1 cellular context compared by ENCODE assay signal in the genomic region with DNA sequence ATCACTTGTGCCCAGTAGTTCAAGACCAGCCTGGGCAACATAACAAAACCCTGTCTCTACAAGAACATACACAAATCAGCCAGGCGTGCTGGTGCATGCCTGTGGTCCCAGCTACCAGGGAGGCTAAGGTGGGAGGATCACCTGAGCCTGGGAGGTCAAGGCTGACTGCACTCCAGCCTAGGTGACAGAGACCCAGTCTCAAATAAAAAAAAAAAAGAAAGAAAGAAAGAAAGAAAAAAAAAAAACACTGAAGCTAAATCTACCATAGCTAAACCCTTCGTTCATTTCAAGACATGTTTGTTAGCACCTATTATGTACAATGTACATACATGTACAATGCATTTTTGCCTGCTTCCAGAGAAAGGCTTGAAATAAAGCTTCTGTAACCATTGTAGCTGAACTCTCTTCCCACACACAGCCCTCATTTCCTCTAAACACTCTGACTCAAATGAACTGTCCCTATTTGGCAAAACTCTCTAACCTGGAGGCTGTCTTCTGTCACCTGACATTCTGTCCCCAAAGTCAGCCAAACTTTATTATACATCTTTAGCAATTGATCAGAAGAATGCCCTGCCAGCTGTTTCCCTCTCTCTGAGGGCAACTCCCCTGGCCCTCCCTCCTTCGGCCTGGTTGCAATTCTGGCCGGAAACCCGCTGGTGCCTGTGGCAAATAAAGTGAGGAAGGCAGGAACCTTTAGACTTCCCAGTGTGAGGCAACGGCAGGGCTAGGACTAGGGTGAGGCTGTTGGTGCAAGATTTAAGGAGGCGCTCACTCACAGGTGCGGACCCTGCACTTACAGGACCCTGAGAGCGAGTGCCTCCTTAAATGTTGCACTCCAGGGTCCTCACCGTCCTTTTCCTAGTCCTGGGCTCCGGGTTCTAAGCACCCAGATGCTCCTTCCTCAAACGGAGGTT.
TF ChIP-seq lines count a peak whose summit lies in the region.

No MANE protein-coding gene starts in this region.

TF ChIP-seq in HepG2, 621 proteins besides CTCF, POLR2A, EP300 and RAD21 (continued from another document and continues in another):
- TF ChIP-seq ZNF652 (CRISPR knock-in tag; IDR thresholded peaks at IDR 0.05; ENCODE audit: borderline replicate concordance, low read depth) (no peak), ADNP (CRISPR knock-in tag; IDR thresholded peaks at IDR 0.05) (no peak), CHD4 (IDR thresholded peaks at IDR 0.05; ENCODE audit: borderline replicate concordance, low read length) (no peak), SRY (CRISPR knock-in tag; IDR thresholded peaks at IDR 0.05) (no peak), ZNF180 (CRISPR knock-in tag; IDR thresholded peaks at IDR 0.05; ENCODE audit: borderline replicate concordance, low read depth) (no peak), ZSCAN31 (CRISPR knock-in tag; IDR thresholded peaks at IDR 0.05; ENCODE audit: low read depth) (no peak), RBM22 (optimal IDR thresholded peaks at IDR 0.05; ENCODE audit: low read length) (no peak), ZFYVE20 (CRISPR knock-in tag; IDR thresholded peaks at IDR 0.05; ENCODE audit: borderline replicate concordance, low read depth) (no peak), ZKSCAN5 (CRISPR knock-in tag; IDR thresholded peaks at IDR 0.05) (no peak), HMG20B (CRISPR knock-in tag; conservative IDR thresholded peaks at IDR 0.05) (no peak), CBFB (CRISPR knock-in tag; IDR thresholded peaks at IDR 0.05) (no peak), HIVEP1 (CRISPR knock-in tag; IDR thresholded peaks at IDR 0.05) (0 out of 2 replicates have a peak, but pooled peaks have one; percentile 16), NR3C1 (CRISPR knock-in tag; IDR thresholded peaks at IDR 0.05) (no peak), ZNF572 (CRISPR knock-in tag; IDR thresholded peaks at IDR 0.05) (0 out of 2 replicates have a peak, but pooled peaks have one; percentile 40), DNMT3B (CRISPR knock-in tag; conservative IDR thresholded peaks at IDR 0.05) (no peak), EEA1 (CRISPR knock-in tag; IDR thresholded peaks at IDR 0.05; ENCODE audit: borderline replicate concordance) (no peak), NR1H2 (CRISPR knock-in tag; IDR thresholded peaks at IDR 0.05; ENCODE audit: borderline replicate concordance, low read depth) (no peak), NFE2L2 (IDR thresholded peaks at IDR 0.05; ENCODE audit: low read length) (no peak), ZNF749 (CRISPR knock-in tag; IDR thresholded peaks at IDR 0.05; ENCODE audit: borderline replicate concordance) (no peak), ZNF557 (CRISPR knock-in tag; IDR thresholded peaks at IDR 0.05) (no peak), MBD4 (IDR thresholded peaks at IDR 0.05; ENCODE audit: borderline replicate concordance, low read length) (no peak), BORCS8-MEF2B (CRISPR knock-in tag; IDR thresholded peaks at IDR 0.05) (no peak; the same call in 1 of the 2 replicates), ZNF674 (CRISPR knock-in tag; IDR thresholded peaks at IDR 0.05; ENCODE audit: low read depth) (no peak), GABPA (IDR thresholded peaks at IDR 0.05; ENCODE audit: low read depth, low read length) (0 out of 2 replicates have a peak, but pooled peaks have one; percentile 26), GABPA (CRISPR knock-in tag; IDR thresholded peaks at IDR 0.05; ENCODE audit: low read depth) (peak; percentile 78), ATM (IDR thresholded peaks at IDR 0.05; ENCODE audit: borderline replicate concordance) (no peak), MED13 (CRISPR knock-in tag; IDR thresholded peaks at IDR 0.05) (no peak), MXI1 (IDR thresholded peaks at IDR 0.05; ENCODE audit: borderline replicate concordance, low read depth, low read length) (0 out of 3 replicates have a peak, but pooled peaks have one; percentile 10)
- TF ChIP-seq, protein P1, sequence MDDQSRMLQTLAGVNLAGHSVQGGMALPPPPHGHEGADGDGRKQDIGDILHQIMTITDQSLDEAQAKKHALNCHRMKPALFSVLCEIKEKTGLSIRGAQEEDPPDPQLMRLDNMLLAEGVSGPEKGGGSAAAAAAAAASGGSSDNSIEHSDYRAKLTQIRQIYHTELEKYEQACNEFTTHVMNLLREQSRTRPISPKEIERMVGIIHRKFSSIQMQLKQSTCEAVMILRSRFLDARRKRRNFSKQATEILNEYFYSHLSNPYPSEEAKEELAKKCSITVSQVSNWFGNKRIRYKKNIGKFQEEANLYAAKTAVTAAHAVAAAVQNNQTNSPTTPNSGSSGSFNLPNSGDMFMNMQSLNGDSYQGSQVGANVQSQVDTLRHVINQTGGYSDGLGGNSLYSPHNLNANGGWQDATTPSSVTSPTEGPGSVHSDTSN (CRISPR knock-in tag; IDR thresholded peaks at IDR 0.05; ENCODE audit: borderline replicate concordance): no peak
- TF ChIP-seq, protein P2, sequence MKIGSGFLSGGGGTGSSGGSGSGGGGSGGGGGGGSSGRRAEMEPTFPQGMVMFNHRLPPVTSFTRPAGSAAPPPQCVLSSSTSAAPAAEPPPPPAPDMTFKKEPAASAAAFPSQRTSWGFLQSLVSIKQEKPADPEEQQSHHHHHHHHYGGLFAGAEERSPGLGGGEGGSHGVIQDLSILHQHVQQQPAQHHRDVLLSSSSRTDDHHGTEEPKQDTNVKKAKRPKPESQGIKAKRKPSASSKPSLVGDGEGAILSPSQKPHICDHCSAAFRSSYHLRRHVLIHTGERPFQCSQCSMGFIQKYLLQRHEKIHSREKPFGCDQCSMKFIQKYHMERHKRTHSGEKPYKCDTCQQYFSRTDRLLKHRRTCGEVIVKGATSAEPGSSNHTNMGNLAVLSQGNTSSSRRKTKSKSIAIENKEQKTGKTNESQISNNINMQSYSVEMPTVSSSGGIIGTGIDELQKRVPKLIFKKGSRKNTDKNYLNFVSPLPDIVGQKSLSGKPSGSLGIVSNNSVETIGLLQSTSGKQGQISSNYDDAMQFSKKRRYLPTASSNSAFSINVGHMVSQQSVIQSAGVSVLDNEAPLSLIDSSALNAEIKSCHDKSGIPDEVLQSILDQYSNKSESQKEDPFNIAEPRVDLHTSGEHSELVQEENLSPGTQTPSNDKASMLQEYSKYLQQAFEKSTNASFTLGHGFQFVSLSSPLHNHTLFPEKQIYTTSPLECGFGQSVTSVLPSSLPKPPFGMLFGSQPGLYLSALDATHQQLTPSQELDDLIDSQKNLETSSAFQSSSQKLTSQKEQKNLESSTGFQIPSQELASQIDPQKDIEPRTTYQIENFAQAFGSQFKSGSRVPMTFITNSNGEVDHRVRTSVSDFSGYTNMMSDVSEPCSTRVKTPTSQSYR (CRISPR knock-in tag; IDR thresholded peaks at IDR 0.05; ENCODE audit: borderline replicate concordance): no peak; the same call in 1 of the 2 replicates
- TF ChIP-seq, protein P3, sequence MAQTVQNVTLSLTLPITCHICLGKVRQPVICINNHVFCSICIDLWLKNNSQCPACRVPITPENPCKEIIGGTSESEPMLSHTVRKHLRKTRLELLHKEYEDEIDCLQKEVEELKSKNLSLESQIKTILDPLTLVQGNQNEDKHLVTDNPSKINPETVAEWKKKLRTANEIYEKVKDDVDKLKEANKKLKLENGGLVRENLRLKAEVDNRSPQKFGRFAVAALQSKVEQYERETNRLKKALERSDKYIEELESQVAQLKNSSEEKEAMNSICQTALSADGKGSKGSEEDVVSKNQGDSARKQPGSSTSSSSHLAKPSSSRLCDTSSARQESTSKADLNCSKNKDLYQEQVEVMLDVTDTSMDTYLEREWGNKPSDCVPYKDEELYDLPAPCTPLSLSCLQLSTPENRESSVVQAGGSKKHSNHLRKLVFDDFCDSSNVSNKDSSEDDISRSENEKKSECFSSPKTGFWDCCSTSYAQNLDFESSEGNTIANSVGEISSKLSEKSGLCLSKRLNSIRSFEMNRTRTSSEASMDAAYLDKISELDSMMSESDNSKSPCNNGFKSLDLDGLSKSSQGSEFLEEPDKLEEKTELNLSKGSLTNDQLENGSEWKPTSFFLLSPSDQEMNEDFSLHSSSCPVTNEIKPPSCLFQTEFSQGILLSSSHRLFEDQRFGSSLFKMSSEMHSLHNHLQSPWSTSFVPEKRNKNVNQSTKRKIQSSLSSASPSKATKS (CRISPR knock-in tag; IDR thresholded peaks at IDR 0.05): no peak
- TF ChIP-seq, protein P4, sequence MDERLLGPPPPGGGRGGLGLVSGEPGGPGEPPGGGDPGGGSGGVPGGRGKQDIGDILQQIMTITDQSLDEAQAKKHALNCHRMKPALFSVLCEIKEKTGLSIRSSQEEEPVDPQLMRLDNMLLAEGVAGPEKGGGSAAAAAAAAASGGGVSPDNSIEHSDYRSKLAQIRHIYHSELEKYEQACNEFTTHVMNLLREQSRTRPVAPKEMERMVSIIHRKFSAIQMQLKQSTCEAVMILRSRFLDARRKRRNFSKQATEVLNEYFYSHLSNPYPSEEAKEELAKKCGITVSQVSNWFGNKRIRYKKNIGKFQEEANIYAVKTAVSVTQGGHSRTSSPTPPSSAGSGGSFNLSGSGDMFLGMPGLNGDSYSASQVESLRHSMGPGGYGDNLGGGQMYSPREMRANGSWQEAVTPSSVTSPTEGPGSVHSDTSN (CRISPR knock-in tag; IDR thresholded peaks at IDR 0.05): no peak
- TF ChIP-seq, protein P5, sequence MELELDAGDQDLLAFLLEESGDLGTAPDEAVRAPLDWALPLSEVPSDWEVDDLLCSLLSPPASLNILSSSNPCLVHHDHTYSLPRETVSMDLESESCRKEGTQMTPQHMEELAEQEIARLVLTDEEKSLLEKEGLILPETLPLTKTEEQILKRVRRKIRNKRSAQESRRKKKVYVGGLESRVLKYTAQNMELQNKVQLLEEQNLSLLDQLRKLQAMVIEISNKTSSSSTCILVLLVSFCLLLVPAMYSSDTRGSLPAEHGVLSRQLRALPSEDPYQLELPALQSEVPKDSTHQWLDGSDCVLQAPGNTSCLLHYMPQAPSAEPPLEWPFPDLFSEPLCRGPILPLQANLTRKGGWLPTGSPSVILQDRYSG (CRISPR knock-in tag; IDR thresholded peaks at IDR 0.05): no peak
- TF ChIP-seq, protein P6, sequence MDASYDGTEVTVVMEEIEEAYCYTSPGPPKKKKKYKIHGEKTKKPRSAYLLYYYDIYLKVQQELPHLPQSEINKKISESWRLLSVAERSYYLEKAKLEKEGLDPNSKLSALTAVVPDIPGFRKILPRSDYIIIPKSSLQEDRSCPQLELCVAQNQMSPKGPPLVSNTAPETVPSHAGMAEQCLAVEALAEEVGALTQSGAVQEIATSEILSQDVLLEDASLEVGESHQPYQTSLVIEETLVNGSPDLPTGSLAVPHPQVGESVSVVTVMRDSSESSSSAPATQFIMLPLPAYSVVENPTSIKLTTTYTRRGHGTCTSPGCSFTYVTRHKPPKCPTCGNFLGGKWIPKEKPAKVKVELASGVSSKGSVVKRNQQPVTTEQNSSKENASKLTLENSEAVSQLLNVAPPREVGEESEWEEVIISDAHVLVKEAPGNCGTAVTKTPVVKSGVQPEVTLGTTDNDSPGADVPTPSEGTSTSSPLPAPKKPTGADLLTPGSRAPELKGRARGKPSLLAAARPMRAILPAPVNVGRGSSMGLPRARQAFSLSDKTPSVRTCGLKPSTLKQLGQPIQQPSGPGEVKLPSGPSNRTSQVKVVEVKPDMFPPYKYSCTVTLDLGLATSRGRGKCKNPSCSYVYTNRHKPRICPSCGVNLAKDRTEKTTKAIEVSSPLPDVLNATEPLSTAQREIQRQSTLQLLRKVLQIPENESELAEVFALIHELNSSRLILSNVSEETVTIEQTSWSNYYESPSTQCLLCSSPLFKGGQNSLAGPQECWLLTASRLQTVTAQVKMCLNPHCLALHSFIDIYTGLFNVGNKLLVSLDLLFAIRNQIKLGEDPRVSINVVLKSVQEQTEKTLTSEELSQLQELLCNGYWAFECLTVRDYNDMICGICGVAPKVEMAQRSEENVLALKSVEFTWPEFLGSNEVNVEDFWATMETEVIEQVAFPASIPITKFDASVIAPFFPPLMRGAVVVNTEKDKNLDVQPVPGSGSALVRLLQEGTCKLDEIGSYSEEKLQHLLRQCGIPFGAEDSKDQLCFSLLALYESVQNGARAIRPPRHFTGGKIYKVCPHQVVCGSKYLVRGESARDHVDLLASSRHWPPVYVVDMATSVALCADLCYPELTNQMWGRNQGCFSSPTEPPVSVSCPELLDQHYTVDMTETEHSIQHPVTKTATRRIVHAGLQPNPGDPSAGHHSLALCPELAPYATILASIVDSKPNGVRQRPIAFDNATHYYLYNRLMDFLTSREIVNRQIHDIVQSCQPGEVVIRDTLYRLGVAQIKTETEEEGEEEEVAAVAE (CRISPR knock-in tag; IDR thresholded peaks at IDR 0.05; ENCODE audit: borderline replicate concordance): no peak
- TF ChIP-seq, protein P7, sequence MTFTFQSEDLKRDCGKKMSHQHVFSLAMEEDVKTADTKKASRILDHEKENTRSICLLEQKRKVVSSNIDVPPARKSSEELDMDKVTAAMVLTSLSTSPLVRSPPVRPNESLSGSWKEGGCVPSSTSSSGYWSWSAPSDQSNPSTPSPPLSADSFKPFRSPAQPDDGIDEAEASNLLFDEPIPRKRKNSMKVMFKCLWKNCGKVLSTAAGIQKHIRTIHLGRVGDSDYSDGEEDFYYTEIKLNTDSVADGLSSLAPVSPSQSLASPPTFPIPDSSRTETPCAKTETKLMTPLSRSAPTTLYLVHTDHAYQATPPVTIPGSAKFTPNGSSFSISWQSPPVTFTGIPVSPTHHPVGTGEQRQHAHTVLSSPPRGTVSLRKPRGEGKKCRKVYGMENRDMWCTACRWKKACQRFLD (CRISPR knock-in tag; IDR thresholded peaks at IDR 0.05; ENCODE audit: borderline replicate concordance): no peak
- TF ChIP-seq, protein P8, sequence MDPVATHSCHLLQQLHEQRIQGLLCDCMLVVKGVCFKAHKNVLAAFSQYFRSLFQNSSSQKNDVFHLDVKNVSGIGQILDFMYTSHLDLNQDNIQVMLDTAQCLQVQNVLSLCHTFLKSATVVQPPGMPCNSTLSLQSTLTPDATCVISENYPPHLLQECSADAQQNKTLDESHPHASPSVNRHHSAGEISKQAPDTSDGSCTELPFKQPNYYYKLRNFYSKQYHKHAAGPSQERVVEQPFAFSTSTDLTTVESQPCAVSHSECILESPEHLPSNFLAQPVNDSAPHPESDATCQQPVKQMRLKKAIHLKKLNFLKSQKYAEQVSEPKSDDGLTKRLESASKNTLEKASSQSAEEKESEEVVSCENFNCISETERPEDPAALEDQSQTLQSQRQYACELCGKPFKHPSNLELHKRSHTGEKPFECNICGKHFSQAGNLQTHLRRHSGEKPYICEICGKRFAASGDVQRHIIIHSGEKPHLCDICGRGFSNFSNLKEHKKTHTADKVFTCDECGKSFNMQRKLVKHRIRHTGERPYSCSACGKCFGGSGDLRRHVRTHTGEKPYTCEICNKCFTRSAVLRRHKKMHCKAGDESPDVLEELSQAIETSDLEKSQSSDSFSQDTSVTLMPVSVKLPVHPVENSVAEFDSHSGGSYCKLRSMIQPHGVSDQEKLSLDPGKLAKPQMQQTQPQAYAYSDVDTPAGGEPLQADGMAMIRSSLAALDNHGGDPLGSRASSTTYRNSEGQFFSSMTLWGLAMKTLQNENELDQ (CRISPR knock-in tag; IDR thresholded peaks at IDR 0.05; ENCODE audit: borderline replicate concordance): no peak
- TF ChIP-seq, protein P9, sequence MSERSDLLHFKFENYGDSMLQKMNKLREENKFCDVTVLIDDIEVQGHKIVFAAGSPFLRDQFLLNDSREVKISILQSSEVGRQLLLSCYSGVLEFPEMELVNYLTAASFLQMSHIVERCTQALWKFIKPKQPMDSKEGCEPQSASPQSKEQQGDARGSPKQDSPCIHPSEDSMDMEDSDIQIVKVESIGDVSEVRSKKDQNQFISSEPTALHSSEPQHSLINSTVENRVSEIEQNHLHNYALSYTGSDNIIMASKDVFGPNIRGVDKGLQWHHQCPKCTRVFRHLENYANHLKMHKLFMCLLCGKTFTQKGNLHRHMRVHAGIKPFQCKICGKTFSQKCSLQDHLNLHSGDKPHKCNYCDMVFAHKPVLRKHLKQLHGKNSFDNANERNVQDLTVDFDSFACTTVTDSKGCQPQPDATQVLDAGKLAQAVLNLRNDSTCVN (CRISPR knock-in tag; IDR thresholded peaks at IDR 0.05; ENCODE audit: borderline replicate concordance): no peak
